Comparison of ENCODE assay signal across 33 cellular contexts in genomic region chr12:550473-551260, GRCh38.
DNase-seq lines count a peak whose midpoint lies in the region; ATAC-seq and TF ChIP-seq lines count a peak whose summit lies in the region.
"Had no signal": no experiment of that assay in that cellular context is flagged by ENCODE, and none has a peak within 500 bp of the region (broad histone marks: within the 10 kb centered on the region; RNA-seq: fewer than 3 reads in every experiment).

No MANE protein-coding gene starts in this region.

- WGBS in heart right ventricle, 2 donors, result 54 to 67% methylated on average over 18 of the region's 18 CpGs
- 65% methylated on average over 11 of the region's 18 CpGs for WGBS in SK-N-SH (ENCODE audit: low lambda C conversion rate)

- no peaks in the 10 kb centered on the region for H3K9me3 ChIP-seq in CD4-positive, alpha-beta T cell (ENCODE audit: control insufficient read depth, low read length)
- H3K9me3 ChIP-seq in heart right ventricle (no peaks in the 10 kb centered on the region), osteoblast (ENCODE audit: low read depth, low read length) (no peaks in the 10 kb centered on the region), SK-N-SH (no peaks in the 10 kb centered on the region)
- H3K9me3 ChIP-seq: body of pancreas, esophagus squamous epithelium, lower lobe of right lung, thyroid gland had no signal

- no peak overlapping the region for H3K27ac ChIP-seq in CD4-positive, alpha-beta T cell (ENCODE audit: low read depth, low read length)
- H3K27ac ChIP-seq in heart right ventricle (peak overlapping the region in 9 of 10 donors; percentile 11 to 89 (median 73)), osteoblast (ENCODE audit: low read depth, low read length) (no peak overlapping the region), SK-N-SH (ENCODE audit: low read depth in 2 of 2, low read length in 1 of 2) (no peak overlapping the region)
- H3K27ac ChIP-seq: body of pancreas, dorsolateral prefrontal cortex, esophagus squamous epithelium, foreskin keratinocyte, HL-60, lower lobe of right lung, SK-N-MC, thyroid gland had no signal

- H3K4me3 ChIP-seq in heart right ventricle (no peak overlapping the region), osteoblast (ENCODE audit: insufficient read depth, low read length) (no peak overlapping the region), SK-N-SH (ENCODE audit: low read depth in 2 of 2, low read length in 1 of 2) (no peak overlapping the region)
- H3K4me3 ChIP-seq: body of pancreas, dorsolateral prefrontal cortex, esophagus squamous epithelium, lower lobe of right lung, SK-N-MC, smooth muscle cell, thyroid gland had no signal

- no peaks in the 10 kb centered on the region for H3K9me2 ChIP-seq in SK-N-SH

- H3K27me3 ChIP-seq in CD4-positive, alpha-beta T cell (ENCODE audit: control insufficient read depth, insufficient read depth, low read length), result no peaks in the 10 kb centered on the region
- peaks cover 0 to 17% (median 7%) of the 10 kb centered on the region in 7 donors for H3K27me3 ChIP-seq in heart right ventricle
- peaks cover 28% of the 10 kb centered on the region for H3K27me3 ChIP-seq in osteoblast (ENCODE audit: insufficient read depth, low read length)
- H3K27me3 ChIP-seq in SK-N-SH (ENCODE audit: insufficient read depth), result no peaks in the 10 kb centered on the region; the same call in 1 of the 2 replicates
- H3K27me3 ChIP-seq: body of pancreas, dorsolateral prefrontal cortex, foreskin keratinocyte, thyroid gland had no signal

- H3F3A ChIP-seq in SK-N-SH (replicated peaks; ENCODE audit: insufficient read depth), result no peaks in the 10 kb centered on the region

- H3K36me3 Mint-ChIP-seq in CD4-positive, alpha-beta T cell (ENCODE audit: low read depth), result no peaks in the 10 kb centered on the region
- H3K36me3 Mint-ChIP-seq: naive thymus-derived CD8-positive, alpha-beta T cell had no signal

- no peak for TF ChIP-seq EP300 in SK-N-SH (IDR thresholded peaks at IDR 0.05; ENCODE audit: borderline replicate concordance in 1 of 2, low read depth in 1 of 2, low read length in 1 of 2)

- TF ChIP-seq CTCF in CD4-positive, alpha-beta T cell (IDR thresholded peaks at IDR 0.05), result no peak
- TF ChIP-seq CTCF in heart right ventricle (IDR thresholded peaks at IDR 0.05) (no peak), osteoblast (IDR thresholded peaks at IDR 0.05; ENCODE audit: extremely low read depth, low read depth, low read length) (no peak), SK-N-SH (IDR thresholded peaks at IDR 0.05) (no peak)

- POLR2A ChIA-PET in CD4-positive, alpha-beta T cell (lab: Charles Lee), result no interaction called here
- POLR2A ChIA-PET in SK-N-SH (lab: Yijun Ruan, JAX), result no interaction called here

- H3K79me2 ChIP-seq in osteoblast (ENCODE audit: insufficient read depth, low read length), result no peaks in the 10 kb centered on the region
- no peaks in the 10 kb centered on the region for H3K79me2 ChIP-seq in SK-N-SH (ENCODE audit: insufficient read depth)

- H3K9me3 Mint-ChIP-seq in CD4-positive, alpha-beta T cell, result no peaks in the 10 kb centered on the region
- H3K9me3 Mint-ChIP-seq: activated naive CD4-positive, alpha-beta T cell treated with anti-CD3 and anti-CD28 coated beads, Interleukin-2, amount 10 ng/mL, durations not matched to agents 7 days and 5 days; activated T-helper 17 cell treated with anti-CD3 and anti-CD28 coated beads, Interleukin-2, amount 50 U/mL, for 72 hours; naive thymus-derived CD8-positive, alpha-beta T cell; T-helper 1 cell treated with Interleukin-12 subunit alpha and Interleukin-12 subunit beta and Interleukin-4 antibody, amounts not matched to agents 30 μg/mL and 1 μg/mL, for 36 hours had no signal

- H2AFZ ChIP-seq in osteoblast (ENCODE audit: low read length) (no peak overlapping the region), SK-N-SH (ENCODE audit: low read depth) (no peak overlapping the region)

- peak overlapping the region; percentile 81 for H3K27ac Mint-ChIP-seq in CD4-positive, alpha-beta T cell
- H3K27ac Mint-ChIP-seq: activated naive CD4-positive, alpha-beta T cell treated with anti-CD3 and anti-CD28 coated beads, Interleukin-2, amount 10 ng/mL, durations not matched to agents 7 days and 5 days; B cell had no signal

- CTCF ChIA-PET in CD4-positive, alpha-beta T cell (lab: Charles Lee), result interaction anchor here (1.2 to 1.6 kb wide), 2 partner anchors 98 to 108 kb away, joined by 3 to 5 read pairs; no protein-coding TSS in a partner anchor
- CTCF ChIA-PET in SK-N-SH (lab: Yijun Ruan, JAX), result interaction anchor here (1.5 to 2.9 kb wide), 3 partner anchors 97 to 264 kb away, joined by 4 to 22 read pairs (median 13); no protein-coding TSS in a partner anchor

- H3K4me1 Mint-ChIP-seq in CD4-positive, alpha-beta T cell (ENCODE audit: low read depth), result peaks cover 68% of the 10 kb centered on the region

- DNase-seq in CD4-positive, alpha-beta T cell, result no peak
- peak; percentile 41 for DNase-seq in NCI-H2171 (lab: John Stamatoyannopoulos, UW)
- peak in 1 of 2 donors; percentile 73 for DNase-seq in heart right ventricle
- peak; percentile 81 for DNase-seq in osteoblast (ENCODE audit: insufficient read length, low spot score, missing footprints)
- DNase-seq in GM03348 (ENCODE audit: low spot score), result no peak
- DNase-seq in stimulated activated CD4-positive, alpha-beta T cell treated with anti-CD3 and anti-CD28 coated beads, Interleukin-2, amount 100 ng/mL, for 24 hours, result no peak
- DNase-seq in SK-N-SH, result no peak
- DNase-seq: ACHN; activated naive CD4-positive, alpha-beta T cell treated with anti-CD3 and anti-CD28 coated beads, Interleukin-2, amount 10 ng/mL, durations not matched to agents 7 days and 5 days; body of pancreas; cerebellar nuclear complex; dorsolateral prefrontal cortex; esophagus squamous epithelium; foreskin keratinocyte; H7; lower lobe of right lung; midbrain; NCI-H1417 treated with DMSO at 0.1 percent for 48 hours; NCI-H2081; NCI-H446; NCI-H774; occipital lobe; stimulated activated CD4-positive, alpha-beta T cell treated with anti-CD3 and anti-CD28 coated beads, Interleukin-1b, Interleukin-23, amount 100 ng/mL, for 48 hours; stimulated activated CD8-positive, alpha-beta memory T cell treated with anti-CD3 and anti-CD28 coated beads, Interleukin-4, amount 100 ng/mL, for 48 hours; thyroid gland had no signal

- H4K20me1 ChIP-seq in osteoblast (ENCODE audit: insufficient read depth, low read length), result no peaks in the 10 kb centered on the region
- no peaks in the 10 kb centered on the region for H4K20me1 ChIP-seq in SK-N-SH (ENCODE audit: insufficient read depth)

- H3K4me3 Mint-ChIP-seq in CD4-positive, alpha-beta T cell, result no peak overlapping the region
- H3K4me3 Mint-ChIP-seq: activated naive CD4-positive, alpha-beta T cell treated with anti-CD3 and anti-CD28 coated beads, Interleukin-2, amount 10 ng/mL, durations not matched to agents 7 days and 5 days; activated T-helper 17 cell treated with anti-CD3 and anti-CD28 coated beads, Interleukin-2, amount 50 U/mL, for 72 hours; B cell; T-helper 1 cell treated with Interleukin-12 subunit alpha and Interleukin-12 subunit beta and Interleukin-4 antibody, amounts not matched to agents 30 μg/mL and 1 μg/mL, for 36 hours had no signal

- no peak for ATAC-seq in CD4-positive, alpha-beta T cell (ENCODE audit: poor library complexity)
- ATAC-seq in heart right ventricle, result peak; percentile 40 to 72 (median 63)
- ATAC-seq: activated CD4-positive, CD25-positive, alpha-beta regulatory T cell treated with anti-CD3 and anti-CD28 coated beads, Interleukin-2, amount 50 U/mL, for 24 hours; activated T-helper 17 cell treated with anti-CD3 and anti-CD28 coated beads, Interleukin-2, amount 50 U/mL, for 72 hours; body of pancreas; foreskin keratinocyte; lower lobe of right lung; naive thymus-derived CD8-positive, alpha-beta T cell had no signal

- H3K27me3 Mint-ChIP-seq in CD4-positive, alpha-beta T cell, result no peaks in the 10 kb centered on the region
- H3K27me3 Mint-ChIP-seq: activated T-helper 17 cell treated with anti-CD3 and anti-CD28 coated beads, Interleukin-2, amount 50 U/mL, for 72 hours had no signal

- H3K36me3 ChIP-seq in heart right ventricle (peaks cover 0 to 7% (median 0%) of the 10 kb centered on the region in 9 donors), osteoblast (ENCODE audit: insufficient read depth, low read length) (no peaks in the 10 kb centered on the region), SK-N-SH (replicated peaks in 1 of 2; ENCODE audit: control insufficient read depth in 1 of 2, insufficient read depth in 2 of 2, low read length in 1 of 2) (no peaks in the 10 kb centered on the region)
- H3K36me3 ChIP-seq: lower lobe of right lung, thyroid gland had no signal

- H3K4me2 ChIP-seq in osteoblast (ENCODE audit: insufficient read depth, low read length), result no peak overlapping the region
- no peak overlapping the region for H3K4me2 ChIP-seq in SK-N-SH
- H3K4me2 ChIP-seq: smooth muscle cell had no signal

- no peak for TF ChIP-seq RAD21 in SK-N-SH (IDR thresholded peaks at IDR 0.05; ENCODE audit: low read length)

- H3K9ac ChIP-seq in SK-N-SH, result no peak overlapping the region

- intact Hi-C loops in CD4-positive, alpha-beta T cell (cut with DNase I, micrococcal nuclease), result no loop called here
- intact Hi-C loops in heart right ventricle (cut with DNase I), result no loop called here

- H3K4me1 ChIP-seq in heart right ventricle (peaks cover 16 to 72% (median 41%) of the 10 kb centered on the region in 9 donors), osteoblast (ENCODE audit: insufficient read depth, low read length) (no peaks in the 10 kb centered on the region), SK-N-SH (ENCODE audit: control insufficient read depth in 1 of 2, insufficient read depth in 2 of 2, low read depth in 1 of 2, low read length in 1 of 2) (peaks cover 0 to 8% of the 10 kb centered on the region in 2 experiments; a peak in 1 of 4 replicates)
- H3K4me1 ChIP-seq: foreskin keratinocyte had no signal

TF ChIP-seq in SK-N-SH, 30 proteins besides CTCF, POLR2A, EP300 and RAD21 (continues in another document):
- TF ChIP-seq JUND (IDR thresholded peaks at IDR 0.05), result no peak
- TF ChIP-seq GATA2 (CRISPR knock-in tag; IDR thresholded peaks at IDR 0.05), result no peak
- no peak for TF ChIP-seq MAX (IDR thresholded peaks at IDR 0.05; ENCODE audit: low read depth)

Comparison
In these comparisons a context has a peak if more than half of its experiments do, and no peak if none do; other contexts are left out.
1. DNase-seq: peak in NCI-H2171 (single experiment) and osteoblast (single experiment); none in CD4-positive, alpha-beta T cell (0 of 10), GM03348 (single experiment), stimulated activated CD4-positive, alpha-beta T cell treated with anti-CD3 and anti-CD28 coated beads, Interleukin-2, amount 100 ng/mL, for 24 hours (0 of 2) and SK-N-SH (single experiment).
2. H3K27ac ChIP-seq: peak in heart right ventricle (9 of 10); none in CD4-positive, alpha-beta T cell (single experiment), osteoblast (single experiment) and SK-N-SH (0 of 2).